ENCODE assay signal across 30 cellular contexts in the genomic region with DNA sequence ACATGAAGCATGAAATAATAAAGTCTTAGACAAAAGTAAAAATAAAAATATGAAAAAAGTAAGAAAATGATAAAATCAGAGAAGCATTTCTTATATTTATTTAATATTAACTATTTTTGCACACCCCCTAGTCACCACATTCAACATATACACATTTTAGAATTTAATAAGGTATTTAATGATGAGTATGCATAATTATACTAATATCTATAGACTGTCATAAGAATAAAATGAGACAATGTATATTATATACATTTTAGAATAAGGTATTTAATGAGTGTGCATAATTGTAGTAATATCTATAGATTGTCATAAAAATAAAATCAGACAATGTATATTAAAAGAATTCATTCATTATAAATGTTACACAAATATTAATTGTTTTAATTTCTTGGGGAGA.
"Had no signal": no experiment of that assay in that cellular context is flagged by ENCODE, and none has a peak within 500 bp of the region (broad histone marks: within the 10 kb centered on the region; RNA-seq: fewer than 3 reads in every experiment).

No MANE protein-coding gene starts in this region.

- H3K27ac ChIP-seq: ascending aorta, breast epithelium, cardiac muscle cell, coronary artery, dorsolateral prefrontal cortex, esophagus muscularis mucosa, foreskin keratinocyte, gastroesophageal sphincter, heart right ventricle had no signal

- H3K4me3 ChIP-seq: ascending aorta, breast epithelium, cardiac muscle cell, coronary artery, dorsolateral prefrontal cortex, esophagus muscularis mucosa, gastroesophageal sphincter, heart right ventricle had no signal

- DNase-seq: activated CD4-positive, alpha-beta memory T cell treated with anti-CD3 and anti-CD28 coated beads, Interleukin-2, amount 10 ng/mL, durations not matched to agents 7 days and 5 days; activated CD4-positive, alpha-beta T cell treated with anti-CD3 and anti-CD28 coated beads for 36 hours; activated CD4-positive, alpha-beta T cell treated with anti-CD3 and anti-CD28 coated beads, Interleukin-2, amount 10 ng/mL, durations not matched to agents 24 days and 14 days; activated CD4-positive, CD25-positive, alpha-beta regulatory T cell; activated CD4-positive, CD25-positive, alpha-beta regulatory T cell treated with anti-CD3 and anti-CD28 coated beads, Interleukin-2, amount 50 U/mL, for 72 hours; activated CD8-positive, alpha-beta memory T cell treated with anti-CD3 and anti-CD28 coated beads, Interleukin-2, amount 50 U/mL, for 48 hours; activated effector memory CD4-positive, alpha-beta T cell treated with Interleukin-2 at 50 U/mL for 16 hours; activated naive CD4-positive, alpha-beta T cell treated with anti-CD3 and anti-CD28 coated beads, Interleukin-2, amount 10 ng/mL, durations not matched to agents 7 days and 5 days; activated naive CD8-positive, alpha-beta T cell treated with anti-CD3 and anti-CD28 coated beads, Interleukin-2, amount 10 ng/mL, durations not matched to agents 7 days and 5 days; activated T-cell treated with anti-CD3 and anti-CD28 coated beads for 4 hours; activated T-cell treated with anti-CD3 and anti-CD28 coated beads, Interleukin-2, amount 50 U/mL, for 24 hours; central memory CD4-positive, alpha-beta T cell; cerebellar nuclear complex; dorsolateral prefrontal cortex; effector memory CD4-positive, alpha-beta T cell; endodermal cell; foreskin keratinocyte; heart right ventricle; hippocampal formation; T-helper 1 cell; T-helper 17 cell; T1000 had no signal

- H3K27me3 ChIP-seq: ascending aorta, breast epithelium, cardiac muscle cell, dorsolateral prefrontal cortex, esophagus muscularis mucosa, foreskin keratinocyte, gastroesophageal sphincter, heart right ventricle had no signal

- H3K9me3 ChIP-seq: ascending aorta had no signal

- H3K4me1 ChIP-seq: ascending aorta, breast epithelium, esophagus muscularis mucosa, foreskin keratinocyte, gastroesophageal sphincter, heart right ventricle had no signal

- H3K36me3 ChIP-seq: breast epithelium, cardiac muscle cell had no signal

- ATAC-seq: activated CD4-positive, alpha-beta T cell treated with anti-CD3 and anti-CD28 coated beads for 36 hours; activated naive CD4-positive, alpha-beta T cell treated with anti-CD3 and anti-CD28 coated beads, Interleukin-2, amount 50 U/mL, for 72 hours; activated T-helper 17 cell treated with anti-CD3 and anti-CD28 coated beads, Interleukin-2, amount 50 U/mL, for 72 hours; foreskin keratinocyte; gastroesophageal sphincter; heart right ventricle; T-helper 17 cell had no signal
